Comparison of ENCODE assay signal across 23 cellular contexts in genomic region chr16:77618011-77618410, GRCh38.
DNase-seq lines count a peak whose midpoint lies in the region; ATAC-seq, FAIRE-seq and TF ChIP-seq lines count a peak whose summit lies in the region.
"Had no signal": no experiment of that assay in that cellular context is flagged by ENCODE, and none has a peak within 500 bp of the region (broad histone marks: within the 10 kb centered on the region; RNA-seq: fewer than 3 reads in every experiment).

No MANE protein-coding gene starts in this region.

- H2BK5ac ChIP-seq in neuronal stem cell (ENCODE audit: low read length) = no peak overlapping the region

- H3K9ac ChIP-seq in astrocyte (ENCODE audit: low read length) (no peak overlapping the region), neuronal stem cell (ENCODE audit: low read depth, low read length, poor library complexity) (no peak overlapping the region), neural progenitor cell (no peak overlapping the region)
- H3K9ac ChIP-seq: SK-N-SH had no signal

- peaks cover 4% of the 10 kb centered on the region for H3K27me3 Mint-ChIP-seq in astrocyte (ENCODE audit: low read depth, unreplicated experiment)
- no peaks in the 10 kb centered on the region for H3K27me3 Mint-ChIP-seq in neural progenitor cell (ENCODE audit: insufficient read depth, low read depth)

- H3K27ac Mint-ChIP-seq in astrocyte (ENCODE audit: unreplicated experiment) (no peak overlapping the region), neural progenitor cell (no peak overlapping the region)
- H3K27ac Mint-ChIP-seq: CD14-positive monocyte had no signal

- no peak overlapping the region for H3K4ac ChIP-seq in neuronal stem cell (ENCODE audit: low read length)

- TF ChIP-seq CTCF in astrocyte (IDR thresholded peaks at IDR 0.05; ENCODE audit: insufficient read depth, low read depth, low read length) (no peak), esophagus muscularis mucosa (IDR thresholded peaks at IDR 0.05) (no peak), neural progenitor cell (IDR thresholded peaks at IDR 0.05) (no peak), foreskin keratinocyte (conservative IDR thresholded peaks at IDR 0.05) (no peak)

- H3K9me3 ChIP-seq in astrocyte (ENCODE audit: insufficient read depth, low read depth, low read length) = no peaks in the 10 kb centered on the region
- no peaks in the 10 kb centered on the region for H3K9me3 ChIP-seq in esophagus muscularis mucosa
- no peaks in the 10 kb centered on the region for H3K9me3 ChIP-seq in neuronal stem cell (replicated peaks in 1 of 2; ENCODE audit: control insufficient read depth in 2 of 2, insufficient read depth in 1 of 2, low read depth in 1 of 2, low read length in 2 of 2)
- H3K9me3 ChIP-seq in neural progenitor cell (ENCODE audit: low read depth) = no peaks in the 10 kb centered on the region
- H3K9me3 ChIP-seq: Caco-2, SK-N-SH had no signal

- H2BK12ac ChIP-seq in neuronal stem cell (ENCODE audit: low read length) = no peak overlapping the region

- no peak for TF ChIP-seq POLR2A in esophagus muscularis mucosa (IDR thresholded peaks at IDR 0.05; ENCODE audit: low read depth)

- H3K4me3 ChIP-seq in astrocyte (ENCODE audit: insufficient read depth, low read depth, low read length) (no peak overlapping the region), esophagus muscularis mucosa (no peak overlapping the region), neuronal stem cell (ENCODE audit: low read length in 2 of 2) (no peak overlapping the region), neural progenitor cell (no peak overlapping the region)

- H3K23ac ChIP-seq in neuronal stem cell (ENCODE audit: low read depth, low read length, poor library complexity) = no peak overlapping the region

- no peak overlapping the region for H2AK5ac ChIP-seq in neuronal stem cell (ENCODE audit: low read depth, low read length)

- H3K18ac ChIP-seq in neuronal stem cell (ENCODE audit: low read length) = no peak overlapping the region

- H3K4me1 ChIP-seq in astrocyte (ENCODE audit: insufficient read depth, low read length) = no peaks in the 10 kb centered on the region
- H3K4me1 ChIP-seq in esophagus muscularis mucosa = no peaks in the 10 kb centered on the region
- H3K4me1 ChIP-seq in neuronal stem cell (ENCODE audit: control insufficient read depth in 2 of 2, insufficient read depth in 1 of 2, low read depth in 1 of 2, low read length in 2 of 2) = no peaks in the 10 kb centered on the region
- H3K4me1 ChIP-seq in neural progenitor cell = no peaks in the 10 kb centered on the region
- H3K4me1 ChIP-seq in foreskin keratinocyte = no peaks in the 10 kb centered on the region
- H3K4me1 ChIP-seq: Caco-2 had no signal

- H3K36me3 ChIP-seq in astrocyte (ENCODE audit: insufficient read depth, low read length) (no peaks in the 10 kb centered on the region), esophagus muscularis mucosa (no peaks in the 10 kb centered on the region), neuronal stem cell (replicated peaks in 1 of 2; ENCODE audit: control insufficient read depth in 2 of 2, insufficient read depth in 2 of 2, low read length in 2 of 2) (no peaks in the 10 kb centered on the region), neural progenitor cell (no peaks in the 10 kb centered on the region)

- H2AFZ ChIP-seq in astrocyte (ENCODE audit: low read depth, low read length) (no peak overlapping the region), neuronal stem cell (ENCODE audit: low read length) (no peak overlapping the region), neural progenitor cell (replicated peaks) (no peak overlapping the region)

- H2BK15ac ChIP-seq in neuronal stem cell (ENCODE audit: low read length) = no peak overlapping the region

- H4K91ac ChIP-seq in neuronal stem cell (ENCODE audit: low read depth, low read length, poor library complexity) = no peak overlapping the region

- no peak overlapping the region for H2BK120ac ChIP-seq in neuronal stem cell (ENCODE audit: low read depth, low read length)

- no peak for ATAC-seq in foreskin keratinocyte
- ATAC-seq: HCT116, PC-3 had no signal

- H4K20me1 ChIP-seq in astrocyte (ENCODE audit: insufficient read depth, low read length) = no peaks in the 10 kb centered on the region
- H4K20me1 ChIP-seq in neural progenitor cell (ENCODE audit: low read depth) = no peaks in the 10 kb centered on the region

- no peaks in the 10 kb centered on the region for H3K79me1 ChIP-seq in neuronal stem cell (ENCODE audit: low read depth, low read length)

- WGBS in esophagus muscularis mucosa = 65% methylated on average over 5 of the region's 5 CpGs
- WGBS in neuronal stem cell (ENCODE audit: extremely low coverage in 2 of 2, insufficient read length in 2 of 2, insufficient replicate concordance in 1 of 2), 2 donors = no CpG with 5 or more reads among the region's 5 CpGs

- no peaks in the 10 kb centered on the region for H3F3A ChIP-seq in neural progenitor cell (ENCODE audit: low read depth)

- DNase-seq in NCI-H82 (lab: John Stamatoyannopoulos, UW) (peak; percentile 3), NCI-H82 treated with DMSO at 0.1 percent for 48 hours (lab: John Stamatoyannopoulos, UW; ENCODE audit: unreplicated experiment) (no peak), astrocyte (ENCODE audit: low read depth) (peak; percentile 14), esophagus muscularis mucosa (ENCODE audit: extremely low spot score) (peak; percentile 62), AML-193 (lab: John Stamatoyannopoulos, UW) (no peak), neuronal stem cell (ENCODE audit: low spot score) (no peak), neural progenitor cell (ENCODE audit: low spot score) (no peak), foreskin keratinocyte (no peak)
- DNase-seq: 8988T, Caco-2, DMS53, NCI-H1048, NCI-H146, NCI-H2081 treated with DMSO at 0.1 percent for 48 hours, NCI-H345, NCI-H69, PC-3, Right ventricle myocardium superior, SK-N-SH had no signal

- no peak overlapping the region for H4K8ac ChIP-seq in neuronal stem cell (ENCODE audit: low read depth, low read length)

- H3K4me3 Mint-ChIP-seq in astrocyte (ENCODE audit: unreplicated experiment) (no peak overlapping the region), neural progenitor cell (no peak overlapping the region)
- H3K4me3 Mint-ChIP-seq: CD14-positive monocyte had no signal

- peaks cover 2% of the 10 kb centered on the region for H3K27me3 ChIP-seq in astrocyte (ENCODE audit: insufficient read depth, low read length)
- peaks cover 0 to 10% (median 0%) of the 10 kb centered on the region in 4 donors for H3K27me3 ChIP-seq in esophagus muscularis mucosa
- H3K27me3 ChIP-seq in neuronal stem cell (ENCODE audit: control insufficient read depth in 3 of 3, insufficient read depth in 3 of 3, low read depth in 1 of 3, low read length in 3 of 3) = no peaks in the 10 kb centered on the region
- H3K27me3 ChIP-seq in neural progenitor cell = no peaks in the 10 kb centered on the region
- H3K27me3 ChIP-seq in foreskin keratinocyte = no peaks in the 10 kb centered on the region

- no peak for FAIRE-seq in astrocyte (lab: Jason Lieb, UNC)
- FAIRE-seq: GM12891, HTR-8/SVneo had no signal

- no peak overlapping the region for H3K4me2 ChIP-seq in astrocyte (ENCODE audit: low read length)
- no peak overlapping the region for H3K4me2 ChIP-seq in neuronal stem cell (ENCODE audit: insufficient read depth, low read length, poor library complexity, severe bottlenecking)
- H3K4me2 ChIP-seq in neural progenitor cell = no peak overlapping the region
- H3K4me2 ChIP-seq: SK-N-SH had no signal

- H3K9me3 Mint-ChIP-seq in astrocyte (ENCODE audit: unreplicated experiment) (peaks cover 1% of the 10 kb centered on the region), neural progenitor cell (no peaks in the 10 kb centered on the region)

- TF ChIP-seq EP300 in esophagus muscularis mucosa (IDR thresholded peaks at IDR 0.05) = no peak

- H3K36me3 Mint-ChIP-seq in astrocyte (ENCODE audit: low read depth, unreplicated experiment) (no peaks in the 10 kb centered on the region), neural progenitor cell (no peaks in the 10 kb centered on the region)
- H3K36me3 Mint-ChIP-seq: CD14-positive monocyte had no signal

- H3K14ac ChIP-seq in neuronal stem cell (ENCODE audit: low read length) = no peak overlapping the region

- intact Hi-C loops in esophagus muscularis mucosa (cut with DNase I) = no loop called here

- no peaks in the 10 kb centered on the region for H3K79me2 ChIP-seq in astrocyte (ENCODE audit: insufficient read depth, low read length)
- H3K79me2 ChIP-seq in neural progenitor cell (ENCODE audit: low read depth) = no peaks in the 10 kb centered on the region

- peaks cover 3% of the 10 kb centered on the region for H3K4me1 Mint-ChIP-seq in astrocyte (ENCODE audit: low read depth, unreplicated experiment)
- no peaks in the 10 kb centered on the region for H3K4me1 Mint-ChIP-seq in neural progenitor cell
- H3K4me1 Mint-ChIP-seq: CD14-positive monocyte had no signal

- no peak overlapping the region for H3K27ac ChIP-seq in astrocyte (ENCODE audit: low read depth, low read length)
- no peak overlapping the region for H3K27ac ChIP-seq in esophagus muscularis mucosa (replicated peaks in 1 of 4)
- H3K27ac ChIP-seq in neuronal stem cell (replicated peaks; ENCODE audit: low read length) = no peak overlapping the region
- no peak overlapping the region for H3K27ac ChIP-seq in neural progenitor cell
- H3K27ac ChIP-seq in foreskin keratinocyte = no peak overlapping the region

Comparison
In these comparisons a context has a peak if more than half of its experiments do, and no peak if none do; other contexts are left out.
1. DNase-seq: peak in NCI-H82 (single experiment), astrocyte (single experiment) and esophagus muscularis mucosa (single experiment); none in NCI-H82 treated with DMSO at 0.1 percent for 48 hours (single experiment), AML-193 (0 of 2), neuronal stem cell (single experiment), neural progenitor cell (single experiment) and foreskin keratinocyte (0 of 2).